In the genomic region with DNA sequence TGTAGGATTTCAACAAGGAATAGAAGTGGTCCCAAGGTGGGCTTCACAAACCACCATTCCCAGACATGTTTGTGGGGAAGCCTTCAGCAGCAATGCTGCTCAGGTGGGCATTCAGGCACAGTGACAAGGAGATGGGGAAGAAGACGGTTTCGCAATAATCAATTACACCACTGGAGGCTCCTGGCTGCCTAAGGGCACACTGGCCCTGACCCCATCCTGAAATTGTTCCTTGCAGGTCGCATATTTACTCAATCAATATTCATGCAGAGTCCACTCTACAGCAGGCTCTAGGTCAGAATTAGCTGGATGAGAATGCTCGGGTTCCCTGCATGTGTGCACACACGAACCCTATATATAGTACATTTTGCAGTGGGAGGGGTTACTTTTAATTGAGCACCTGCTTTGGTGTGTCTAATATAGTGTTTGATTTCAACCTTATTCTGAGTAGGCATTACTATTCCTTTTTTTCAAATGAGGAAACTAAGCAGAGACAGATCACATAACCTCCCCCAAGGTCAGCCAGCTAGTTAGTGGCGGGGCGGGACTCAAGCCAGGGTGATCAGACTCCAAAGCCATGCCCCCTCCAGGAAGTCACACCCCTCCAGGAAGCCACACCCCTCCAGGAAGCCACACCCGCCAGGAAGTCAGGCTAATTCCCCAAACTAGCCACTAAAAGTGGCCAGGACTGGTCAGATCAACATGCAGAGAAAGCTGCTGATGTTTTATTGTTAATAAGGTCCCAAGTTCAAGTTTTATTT, we compare ENCODE assay signal across 1 cellular context.
A peak's percentile ranks its signal among the peaks of the same experiment; 100 is the strongest.
TF ChIP-seq lines count a peak whose summit lies in the region.

No MANE protein-coding gene starts in this region.

TF ChIP-seq in HepG2, 621 proteins besides CTCF, POLR2A, EP300 and RAD21 (continued from another document and continues in another):
- TF ChIP-seq, protein P1, sequence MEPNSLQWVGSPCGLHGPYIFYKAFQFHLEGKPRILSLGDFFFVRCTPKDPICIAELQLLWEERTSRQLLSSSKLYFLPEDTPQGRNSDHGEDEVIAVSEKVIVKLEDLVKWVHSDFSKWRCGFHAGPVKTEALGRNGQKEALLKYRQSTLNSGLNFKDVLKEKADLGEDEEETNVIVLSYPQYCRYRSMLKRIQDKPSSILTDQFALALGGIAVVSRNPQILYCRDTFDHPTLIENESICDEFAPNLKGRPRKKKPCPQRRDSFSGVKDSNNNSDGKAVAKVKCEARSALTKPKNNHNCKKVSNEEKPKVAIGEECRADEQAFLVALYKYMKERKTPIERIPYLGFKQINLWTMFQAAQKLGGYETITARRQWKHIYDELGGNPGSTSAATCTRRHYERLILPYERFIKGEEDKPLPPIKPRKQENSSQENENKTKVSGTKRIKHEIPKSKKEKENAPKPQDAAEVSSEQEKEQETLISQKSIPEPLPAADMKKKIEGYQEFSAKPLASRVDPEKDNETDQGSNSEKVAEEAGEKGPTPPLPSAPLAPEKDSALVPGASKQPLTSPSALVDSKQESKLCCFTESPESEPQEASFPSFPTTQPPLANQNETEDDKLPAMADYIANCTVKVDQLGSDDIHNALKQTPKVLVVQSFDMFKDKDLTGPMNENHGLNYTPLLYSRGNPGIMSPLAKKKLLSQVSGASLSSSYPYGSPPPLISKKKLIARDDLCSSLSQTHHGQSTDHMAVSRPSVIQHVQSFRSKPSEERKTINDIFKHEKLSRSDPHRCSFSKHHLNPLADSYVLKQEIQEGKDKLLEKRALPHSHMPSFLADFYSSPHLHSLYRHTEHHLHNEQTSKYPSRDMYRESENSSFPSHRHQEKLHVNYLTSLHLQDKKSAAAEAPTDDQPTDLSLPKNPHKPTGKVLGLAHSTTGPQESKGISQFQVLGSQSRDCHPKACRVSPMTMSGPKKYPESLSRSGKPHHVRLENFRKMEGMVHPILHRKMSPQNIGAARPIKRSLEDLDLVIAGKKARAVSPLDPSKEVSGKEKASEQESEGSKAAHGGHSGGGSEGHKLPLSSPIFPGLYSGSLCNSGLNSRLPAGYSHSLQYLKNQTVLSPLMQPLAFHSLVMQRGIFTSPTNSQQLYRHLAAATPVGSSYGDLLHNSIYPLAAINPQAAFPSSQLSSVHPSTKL (CRISPR knock-in tag; IDR thresholded peaks at IDR 0.05): peak; percentile 94
- no peak for TF ChIP-seq SMAD9 (CRISPR knock-in tag; IDR thresholded peaks at IDR 0.05)
- TF ChIP-seq SMC3 (IDR thresholded peaks at IDR 0.05; ENCODE audit: low read length): peak; percentile 39
- TF ChIP-seq POGZ (CRISPR knock-in tag; IDR thresholded peaks at IDR 0.05): peak; percentile 57; the same call in 1 of the 2 replicates
- peak; percentile 80 for TF ChIP-seq SKI (IDR thresholded peaks at IDR 0.05; ENCODE audit: partially characterized antibody)
- TF ChIP-seq, protein P2, sequence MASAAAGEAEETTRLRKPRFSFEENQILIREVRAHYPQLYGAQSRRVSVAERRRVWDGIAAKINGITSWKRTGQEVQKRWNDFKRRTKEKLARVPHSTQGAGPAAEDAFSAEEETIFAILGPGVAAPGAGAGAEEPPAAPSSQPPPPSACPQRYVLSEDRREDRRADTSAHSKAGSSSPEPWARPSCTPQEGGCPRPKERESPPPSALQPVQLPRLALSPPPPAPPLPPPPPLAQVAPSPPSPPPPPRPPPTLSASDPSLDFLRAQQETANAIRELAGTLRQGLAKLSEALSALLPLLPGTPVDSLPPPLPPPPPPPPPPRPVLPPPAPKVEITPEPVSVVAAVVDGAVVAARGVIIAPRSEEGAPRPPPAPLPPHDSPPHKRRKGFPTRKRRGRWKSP (CRISPR knock-in tag; IDR thresholded peaks at IDR 0.05): 0 out of 2 replicates have a peak, but pooled peaks have one; percentile 46
- TF ChIP-seq, protein P3, sequence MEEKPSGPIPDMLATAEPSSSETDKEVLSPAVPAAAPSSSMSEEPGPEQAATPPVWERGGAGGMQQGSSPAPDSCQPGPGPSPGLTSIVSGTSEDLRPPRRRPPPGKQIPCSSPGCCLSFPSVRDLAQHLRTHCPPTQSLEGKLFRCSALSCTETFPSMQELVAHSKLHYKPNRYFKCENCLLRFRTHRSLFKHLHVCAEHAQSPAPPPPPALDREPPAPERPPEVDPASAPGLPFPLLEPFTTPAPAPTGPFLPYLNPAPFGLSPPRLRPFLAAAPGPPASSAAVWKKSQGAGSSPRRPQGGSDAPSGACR (CRISPR knock-in tag; IDR thresholded peaks at IDR 0.05): peak; percentile 70; the same call in 1 of the 2 replicates
- no peak for TF ChIP-seq HOXA5 (CRISPR knock-in tag; IDR thresholded peaks at IDR 0.05)
- TF ChIP-seq, protein P4, sequence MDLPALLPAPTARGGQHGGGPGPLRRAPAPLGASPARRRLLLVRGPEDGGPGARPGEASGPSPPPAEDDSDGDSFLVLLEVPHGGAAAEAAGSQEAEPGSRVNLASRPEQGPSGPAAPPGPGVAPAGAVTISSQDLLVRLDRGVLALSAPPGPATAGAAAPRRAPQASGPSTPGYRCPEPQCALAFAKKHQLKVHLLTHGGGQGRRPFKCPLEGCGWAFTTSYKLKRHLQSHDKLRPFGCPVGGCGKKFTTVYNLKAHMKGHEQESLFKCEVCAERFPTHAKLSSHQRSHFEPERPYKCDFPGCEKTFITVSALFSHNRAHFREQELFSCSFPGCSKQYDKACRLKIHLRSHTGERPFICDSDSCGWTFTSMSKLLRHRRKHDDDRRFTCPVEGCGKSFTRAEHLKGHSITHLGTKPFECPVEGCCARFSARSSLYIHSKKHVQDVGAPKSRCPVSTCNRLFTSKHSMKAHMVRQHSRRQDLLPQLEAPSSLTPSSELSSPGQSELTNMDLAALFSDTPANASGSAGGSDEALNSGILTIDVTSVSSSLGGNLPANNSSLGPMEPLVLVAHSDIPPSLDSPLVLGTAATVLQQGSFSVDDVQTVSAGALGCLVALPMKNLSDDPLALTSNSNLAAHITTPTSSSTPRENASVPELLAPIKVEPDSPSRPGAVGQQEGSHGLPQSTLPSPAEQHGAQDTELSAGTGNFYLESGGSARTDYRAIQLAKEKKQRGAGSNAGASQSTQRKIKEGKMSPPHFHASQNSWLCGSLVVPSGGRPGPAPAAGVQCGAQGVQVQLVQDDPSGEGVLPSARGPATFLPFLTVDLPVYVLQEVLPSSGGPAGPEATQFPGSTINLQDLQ (CRISPR knock-in tag; IDR thresholded peaks at IDR 0.05): 0 out of 2 replicates have a peak, but pooled peaks have one; percentile 36
- TF ChIP-seq FOXO1 (CRISPR knock-in tag; IDR thresholded peaks at IDR 0.05): peak; percentile 52; the same call in 1 of the 2 replicates
- no peak for TF ChIP-seq FOXP1 (IDR thresholded peaks at IDR 0.05)
- peak; percentile 73 for TF ChIP-seq FOXP1 (CRISPR knock-in tag; IDR thresholded peaks at IDR 0.05)
- TF ChIP-seq ZFP62 (CRISPR knock-in tag; IDR thresholded peaks at IDR 0.05): no peak
- no peak for TF ChIP-seq CHD2 (IDR thresholded peaks at IDR 0.05; ENCODE audit: low read depth, low read length)
- TF ChIP-seq, protein P5, sequence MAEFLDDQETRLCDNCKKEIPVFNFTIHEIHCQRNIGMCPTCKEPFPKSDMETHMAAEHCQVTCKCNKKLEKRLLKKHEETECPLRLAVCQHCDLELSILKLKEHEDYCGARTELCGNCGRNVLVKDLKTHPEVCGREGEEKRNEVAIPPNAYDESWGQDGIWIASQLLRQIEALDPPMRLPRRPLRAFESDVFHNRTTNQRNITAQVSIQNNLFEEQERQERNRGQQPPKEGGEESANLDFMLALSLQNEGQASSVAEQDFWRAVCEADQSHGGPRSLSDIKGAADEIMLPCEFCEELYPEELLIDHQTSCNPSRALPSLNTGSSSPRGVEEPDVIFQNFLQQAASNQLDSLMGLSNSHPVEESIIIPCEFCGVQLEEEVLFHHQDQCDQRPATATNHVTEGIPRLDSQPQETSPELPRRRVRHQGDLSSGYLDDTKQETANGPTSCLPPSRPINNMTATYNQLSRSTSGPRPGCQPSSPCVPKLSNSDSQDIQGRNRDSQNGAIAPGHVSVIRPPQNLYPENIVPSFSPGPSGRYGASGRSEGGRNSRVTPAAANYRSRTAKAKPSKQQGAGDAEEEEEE (CRISPR knock-in tag; IDR thresholded peaks at IDR 0.05; ENCODE audit: borderline replicate concordance): 0 out of 2 replicates have a peak, but pooled peaks have one; percentile 29
- TF ChIP-seq, protein P6, sequence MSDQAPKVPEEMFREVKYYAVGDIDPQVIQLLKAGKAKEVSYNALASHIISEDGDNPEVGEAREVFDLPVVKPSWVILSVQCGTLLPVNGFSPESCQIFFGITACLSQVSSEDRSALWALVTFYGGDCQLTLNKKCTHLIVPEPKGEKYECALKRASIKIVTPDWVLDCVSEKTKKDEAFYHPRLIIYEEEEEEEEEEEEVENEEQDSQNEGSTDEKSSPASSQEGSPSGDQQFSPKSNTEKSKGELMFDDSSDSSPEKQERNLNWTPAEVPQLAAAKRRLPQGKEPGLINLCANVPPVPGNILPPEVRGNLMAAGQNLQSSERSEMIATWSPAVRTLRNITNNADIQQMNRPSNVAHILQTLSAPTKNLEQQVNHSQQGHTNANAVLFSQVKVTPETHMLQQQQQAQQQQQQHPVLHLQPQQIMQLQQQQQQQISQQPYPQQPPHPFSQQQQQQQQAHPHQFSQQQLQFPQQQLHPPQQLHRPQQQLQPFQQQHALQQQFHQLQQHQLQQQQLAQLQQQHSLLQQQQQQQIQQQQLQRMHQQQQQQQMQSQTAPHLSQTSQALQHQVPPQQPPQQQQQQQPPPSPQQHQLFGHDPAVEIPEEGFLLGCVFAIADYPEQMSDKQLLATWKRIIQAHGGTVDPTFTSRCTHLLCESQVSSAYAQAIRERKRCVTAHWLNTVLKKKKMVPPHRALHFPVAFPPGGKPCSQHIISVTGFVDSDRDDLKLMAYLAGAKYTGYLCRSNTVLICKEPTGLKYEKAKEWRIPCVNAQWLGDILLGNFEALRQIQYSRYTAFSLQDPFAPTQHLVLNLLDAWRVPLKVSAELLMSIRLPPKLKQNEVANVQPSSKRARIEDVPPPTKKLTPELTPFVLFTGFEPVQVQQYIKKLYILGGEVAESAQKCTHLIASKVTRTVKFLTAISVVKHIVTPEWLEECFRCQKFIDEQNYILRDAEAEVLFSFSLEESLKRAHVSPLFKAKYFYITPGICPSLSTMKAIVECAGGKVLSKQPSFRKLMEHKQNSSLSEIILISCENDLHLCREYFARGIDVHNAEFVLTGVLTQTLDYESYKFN (CRISPR knock-in tag; conservative IDR thresholded peaks at IDR 0.05): peak; percentile 95
- TF ChIP-seq, protein P7, sequence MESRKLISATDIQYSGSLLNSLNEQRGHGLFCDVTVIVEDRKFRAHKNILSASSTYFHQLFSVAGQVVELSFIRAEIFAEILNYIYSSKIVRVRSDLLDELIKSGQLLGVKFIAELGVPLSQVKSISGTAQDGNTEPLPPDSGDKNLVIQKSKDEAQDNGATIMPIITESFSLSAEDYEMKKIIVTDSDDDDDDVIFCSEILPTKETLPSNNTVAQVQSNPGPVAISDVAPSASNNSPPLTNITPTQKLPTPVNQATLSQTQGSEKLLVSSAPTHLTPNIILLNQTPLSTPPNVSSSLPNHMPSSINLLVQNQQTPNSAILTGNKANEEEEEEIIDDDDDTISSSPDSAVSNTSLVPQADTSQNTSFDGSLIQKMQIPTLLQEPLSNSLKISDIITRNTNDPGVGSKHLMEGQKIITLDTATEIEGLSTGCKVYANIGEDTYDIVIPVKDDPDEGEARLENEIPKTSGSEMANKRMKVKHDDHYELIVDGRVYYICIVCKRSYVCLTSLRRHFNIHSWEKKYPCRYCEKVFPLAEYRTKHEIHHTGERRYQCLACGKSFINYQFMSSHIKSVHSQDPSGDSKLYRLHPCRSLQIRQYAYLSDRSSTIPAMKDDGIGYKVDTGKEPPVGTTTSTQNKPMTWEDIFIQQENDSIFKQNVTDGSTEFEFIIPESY (CRISPR knock-in tag; IDR thresholded peaks at IDR 0.05): 0 out of 2 replicates have a peak, but pooled peaks have one; percentile 33
- TF ChIP-seq MED1 (CRISPR knock-in tag; IDR thresholded peaks at IDR 0.05): peak; percentile 72
- TF ChIP-seq SPEN (CRISPR knock-in tag; IDR thresholded peaks at IDR 0.05; ENCODE audit: low read depth): peak; percentile 54; the same call in 1 of the 2 replicates
- TF ChIP-seq HHEX (CRISPR knock-in tag; IDR thresholded peaks at IDR 0.05): 0 out of 2 replicates have a peak, but pooled peaks have one; percentile 23
- no peak for TF ChIP-seq SOX6 (IDR thresholded peaks at IDR 0.05)
- peak; percentile 87 for TF ChIP-seq SOX6 (CRISPR knock-in tag; IDR thresholded peaks at IDR 0.05)
- TF ChIP-seq, protein P8, sequence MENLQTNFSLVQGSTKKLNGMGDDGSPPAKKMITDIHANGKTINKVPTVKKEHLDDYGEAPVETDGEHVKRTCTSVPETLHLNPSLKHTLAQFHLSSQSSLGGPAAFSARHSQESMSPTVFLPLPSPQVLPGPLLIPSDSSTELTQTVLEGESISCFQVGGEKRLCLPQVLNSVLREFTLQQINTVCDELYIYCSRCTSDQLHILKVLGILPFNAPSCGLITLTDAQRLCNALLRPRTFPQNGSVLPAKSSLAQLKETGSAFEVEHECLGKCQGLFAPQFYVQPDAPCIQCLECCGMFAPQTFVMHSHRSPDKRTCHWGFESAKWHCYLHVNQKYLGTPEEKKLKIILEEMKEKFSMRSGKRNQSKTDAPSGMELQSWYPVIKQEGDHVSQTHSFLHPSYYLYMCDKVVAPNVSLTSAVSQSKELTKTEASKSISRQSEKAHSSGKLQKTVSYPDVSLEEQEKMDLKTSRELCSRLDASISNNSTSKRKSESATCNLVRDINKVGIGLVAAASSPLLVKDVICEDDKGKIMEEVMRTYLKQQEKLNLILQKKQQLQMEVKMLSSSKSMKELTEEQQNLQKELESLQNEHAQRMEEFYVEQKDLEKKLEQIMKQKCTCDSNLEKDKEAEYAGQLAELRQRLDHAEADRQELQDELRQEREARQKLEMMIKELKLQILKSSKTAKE (CRISPR knock-in tag; IDR thresholded peaks at IDR 0.05; ENCODE audit: borderline replicate concordance): peak; percentile 67
- TF ChIP-seq, protein P9, sequence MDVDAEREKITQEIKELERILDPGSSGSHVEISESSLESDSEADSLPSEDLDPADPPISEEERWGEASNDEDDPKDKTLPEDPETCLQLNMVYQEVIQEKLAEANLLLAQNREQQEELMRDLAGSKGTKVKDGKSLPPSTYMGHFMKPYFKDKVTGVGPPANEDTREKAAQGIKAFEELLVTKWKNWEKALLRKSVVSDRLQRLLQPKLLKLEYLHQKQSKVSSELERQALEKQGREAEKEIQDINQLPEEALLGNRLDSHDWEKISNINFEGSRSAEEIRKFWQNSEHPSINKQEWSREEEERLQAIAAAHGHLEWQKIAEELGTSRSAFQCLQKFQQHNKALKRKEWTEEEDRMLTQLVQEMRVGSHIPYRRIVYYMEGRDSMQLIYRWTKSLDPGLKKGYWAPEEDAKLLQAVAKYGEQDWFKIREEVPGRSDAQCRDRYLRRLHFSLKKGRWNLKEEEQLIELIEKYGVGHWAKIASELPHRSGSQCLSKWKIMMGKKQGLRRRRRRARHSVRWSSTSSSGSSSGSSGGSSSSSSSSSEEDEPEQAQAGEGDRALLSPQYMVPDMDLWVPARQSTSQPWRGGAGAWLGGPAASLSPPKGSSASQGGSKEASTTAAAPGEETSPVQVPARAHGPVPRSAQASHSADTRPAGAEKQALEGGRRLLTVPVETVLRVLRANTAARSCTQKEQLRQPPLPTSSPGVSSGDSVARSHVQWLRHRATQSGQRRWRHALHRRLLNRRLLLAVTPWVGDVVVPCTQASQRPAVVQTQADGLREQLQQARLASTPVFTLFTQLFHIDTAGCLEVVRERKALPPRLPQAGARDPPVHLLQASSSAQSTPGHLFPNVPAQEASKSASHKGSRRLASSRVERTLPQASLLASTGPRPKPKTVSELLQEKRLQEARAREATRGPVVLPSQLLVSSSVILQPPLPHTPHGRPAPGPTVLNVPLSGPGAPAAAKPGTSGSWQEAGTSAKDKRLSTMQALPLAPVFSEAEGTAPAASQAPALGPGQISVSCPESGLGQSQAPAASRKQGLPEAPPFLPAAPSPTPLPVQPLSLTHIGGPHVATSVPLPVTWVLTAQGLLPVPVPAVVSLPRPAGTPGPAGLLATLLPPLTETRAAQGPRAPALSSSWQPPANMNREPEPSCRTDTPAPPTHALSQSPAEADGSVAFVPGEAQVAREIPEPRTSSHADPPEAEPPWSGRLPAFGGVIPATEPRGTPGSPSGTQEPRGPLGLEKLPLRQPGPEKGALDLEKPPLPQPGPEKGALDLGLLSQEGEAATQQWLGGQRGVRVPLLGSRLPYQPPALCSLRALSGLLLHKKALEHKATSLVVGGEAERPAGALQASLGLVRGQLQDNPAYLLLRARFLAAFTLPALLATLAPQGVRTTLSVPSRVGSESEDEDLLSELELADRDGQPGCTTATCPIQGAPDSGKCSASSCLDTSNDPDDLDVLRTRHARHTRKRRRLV (CRISPR knock-in tag; IDR thresholded peaks at IDR 0.05): no peak
- TF ChIP-seq ZNF282 (IDR thresholded peaks at IDR 0.05; ENCODE audit: partially characterized antibody): no peak
